In the genomic region with DNA sequence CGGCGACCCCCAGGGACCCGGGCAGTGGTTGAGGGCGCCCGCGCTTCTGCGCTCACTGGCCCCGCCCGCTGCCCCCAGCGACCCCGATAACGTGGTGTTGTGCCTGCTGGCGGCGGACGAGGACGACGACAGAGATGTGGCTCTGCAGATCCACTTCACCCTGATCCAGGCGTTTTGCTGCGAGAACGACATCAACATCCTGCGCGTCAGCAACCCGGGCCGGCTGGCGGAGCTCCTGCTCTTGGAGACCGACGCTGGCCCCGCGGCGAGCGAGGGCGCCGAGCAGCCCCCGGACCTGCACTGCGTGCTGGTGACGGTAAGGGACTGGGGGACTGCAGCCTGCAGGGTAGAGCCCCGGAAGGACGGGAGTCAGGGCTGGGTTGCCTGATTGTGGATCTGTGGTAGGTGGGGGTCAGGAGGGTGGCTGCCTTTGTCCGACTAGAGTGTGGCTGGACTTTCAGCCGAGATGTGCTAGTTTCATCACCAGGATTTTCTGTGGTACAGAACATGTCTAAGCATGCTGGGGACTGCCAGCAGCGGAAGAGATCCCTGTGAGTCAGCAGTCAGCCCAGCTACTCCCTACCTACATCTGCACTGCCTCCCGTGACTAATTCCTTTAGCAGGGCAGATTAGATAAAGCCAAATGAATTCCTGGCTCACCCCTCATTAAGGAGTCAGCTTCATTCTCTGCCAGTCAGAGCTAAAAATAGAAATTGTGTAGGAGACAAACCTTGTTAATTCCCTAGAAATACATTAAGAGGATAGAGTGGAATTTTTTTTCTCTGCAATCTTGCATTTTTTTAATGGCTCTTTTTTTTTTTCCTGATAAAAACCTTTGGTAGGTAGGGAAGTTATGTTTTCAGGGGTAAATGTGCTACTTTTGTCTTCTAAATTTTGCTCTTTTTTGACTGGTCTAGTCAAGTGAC, we compare ENCODE assay signal across 8 cellular contexts. TPM values are rescaled to one million over a fixed set of nuclear protein-coding genes. Genes with fewer than 3 reads are reported as not detected.
A peak's percentile ranks its signal among the peaks of the same experiment; 100 is the strongest.
DNase-seq lines count a peak whose midpoint lies in the region; ATAC-seq and TF ChIP-seq lines count a peak whose summit lies in the region.

No MANE protein-coding gene starts in this region.

- H3K9me3 Mint-ChIP-seq in HFFc6, result no peaks in the 10 kb centered on the region
- no peaks in the 10 kb centered on the region for H3K9me3 Mint-ChIP-seq in activated naive CD8-positive, alpha-beta T cell treated with anti-CD3 and anti-CD28 coated beads for 36 hours

- no peaks in the 10 kb centered on the region for H3K9me3 ChIP-seq in ovary

- peak overlapping the region; percentile 83 for H3K27ac Mint-ChIP-seq in HFFc6
- peak overlapping the region; percentile 93 for H3K27ac Mint-ChIP-seq in activated naive CD8-positive, alpha-beta T cell treated with anti-CD3 and anti-CD28 coated beads for 36 hours

- peak; percentile 78 for DNase-seq in GM06990 (ENCODE audit: extremely low read depth, insufficient read length)
- peak; percentile 99 for DNase-seq in HFFc6
- peak; percentile 70 for DNase-seq in NAMALWA (ENCODE audit: low spot score)
- DNase-seq in SKM-1 (lab: John Stamatoyannopoulos, UW; ENCODE audit: unreplicated experiment), result peak; percentile 94
- DNase-seq in activated naive CD8-positive, alpha-beta T cell treated with anti-CD3 and anti-CD28 coated beads for 36 hours, result peak; percentile 67
- peak; percentile 82 for DNase-seq in Right ventricle myocardium superior
- DNase-seq in ovary, result peak; percentile 60 to 78 (median 71)

- intact Hi-C loops in Right ventricle myocardium superior (cut with DNase I) (loop anchor here (5.0 kb wide), 2 partner anchors 71 to 124 kb away; no protein-coding TSS in a partner anchor), ovary (cut with DNase I) (loop anchor here in 3 of 4 donors (5.0 to 10.0 kb wide), 5 partner anchors 61 to 152 kb away; no protein-coding TSS in a partner anchor)

- TF ChIP-seq POLR2A in ovary (IDR thresholded peaks at IDR 0.05), result peak; percentile 13

- TF ChIP-seq CTCF in GM06990 (IDR thresholded peaks at IDR 0.05; ENCODE audit: insufficient read depth, low read length, poor library complexity, severe bottlenecking), result no peak
- no peak for TF ChIP-seq CTCF in HFFc6 (IDR thresholded peaks at IDR 0.05)
- no peak for TF ChIP-seq CTCF in ovary (IDR thresholded peaks at IDR 0.05)

- WGBS in ovary, 3 donors, result 0 to 1% (median 0%) methylated on average over 26 to 42 of the region's 42 CpGs
- under 1% methylated on average over 42 of the region's 42 CpGs for WGBS in urinary bladder

- H3K27me3 ChIP-seq in GM06990 (replicated peaks; ENCODE audit: control insufficient read depth, insufficient read depth, low read length) (no peaks in the 10 kb centered on the region), ovary (no peaks in the 10 kb centered on the region)

- H3K36me3 ChIP-seq in GM06990 (ENCODE audit: control insufficient read depth, insufficient read depth, low read length) (peaks cover 7% of the 10 kb centered on the region), ovary (no peaks in the 10 kb centered on the region), urinary bladder (ENCODE audit: insufficient read depth) (peaks cover 2% of the 10 kb centered on the region)

- H3K36me3 Mint-ChIP-seq in HFFc6 (ENCODE audit: low read depth), result peaks cover 30% of the 10 kb centered on the region
- H3K36me3 Mint-ChIP-seq in activated naive CD8-positive, alpha-beta T cell treated with anti-CD3 and anti-CD28 coated beads for 36 hours, result peaks cover 19% of the 10 kb centered on the region

- TF ChIP-seq EP300 in ovary (IDR thresholded peaks at IDR 0.05), result no peak

- peaks cover 8% of the 10 kb centered on the region for H3K4me1 ChIP-seq in ovary (ENCODE audit: insufficient read depth)
- no peaks in the 10 kb centered on the region for H3K4me1 ChIP-seq in urinary bladder (ENCODE audit: insufficient read depth)

- H3K27ac ChIP-seq in ovary (peak overlapping the region; percentile 84 to 88), urinary bladder (ENCODE audit: low read depth) (peak overlapping the region; percentile 98)

- peak overlapping the region; percentile 87 for H3K4me3 Mint-ChIP-seq in HFFc6
- H3K4me3 Mint-ChIP-seq in activated naive CD8-positive, alpha-beta T cell treated with anti-CD3 and anti-CD28 coated beads for 36 hours, result peak overlapping the region; percentile 94

- peak overlapping the region; percentile 94 for H3K4me3 ChIP-seq in GM06990 (replicated peaks; ENCODE audit: low read depth, low read length)
- peak overlapping the region; percentile 90 for H3K4me3 ChIP-seq in ovary
- peak overlapping the region; percentile 72 for H3K4me3 ChIP-seq in urinary bladder (ENCODE audit: low read depth, low read length)

- peaks cover 52% of the 10 kb centered on the region for H3K4me1 Mint-ChIP-seq in HFFc6 (ENCODE audit: low read depth)
- H3K4me1 Mint-ChIP-seq in activated naive CD8-positive, alpha-beta T cell treated with anti-CD3 and anti-CD28 coated beads for 36 hours, result peaks cover 40% of the 10 kb centered on the region

- peaks cover 8% of the 10 kb centered on the region for H3K27me3 Mint-ChIP-seq in HFFc6 (ENCODE audit: insufficient read depth)
- no peaks in the 10 kb centered on the region for H3K27me3 Mint-ChIP-seq in activated naive CD8-positive, alpha-beta T cell treated with anti-CD3 and anti-CD28 coated beads for 36 hours

- peak; percentile 73 for ATAC-seq in Right ventricle myocardium superior (ENCODE audit: poor library complexity)

RNA-seq across cellular contexts. Expression of a gene that starts 1.5 kb away (rescaled TPM):
- 10 to 100 TPM; 80.3 to 93.2 (median 83.8) TPM for total RNA-seq in HFFc6 (2021; fragmentation: NEBNext Ultra II Directional; extraction: Animal tissue kit (Norgen Biotek cat#: 25700))
- 10 to 100 TPM; 20.4 to 20.7 TPM for total RNA-seq in activated naive CD8-positive, alpha-beta T cell treated with anti-CD3 and anti-CD28 coated beads for 36 hours
- 48.1 TPM for total RNA-seq in Right ventricle myocardium superior
- total RNA-seq in ovary, result 100 to 1,000 TPM in 1 of 7 donors, 10 to 100 TPM in 6; 22.1 to 132 (median 36.2) TPM
- 100 to 1,000 TPM in 1 of 2 donors, 10 to 100 TPM in 1; 49.2 to 103 TPM for polyA plus RNA-seq in ovary
- 7.2 TPM for total RNA-seq in urinary bladder
- 38.5 TPM for polyA plus RNA-seq in urinary bladder

Comparison
In these comparisons a context has a peak if more than half of its experiments do, and no peak if none do; other contexts are left out.
1. Peak in every context shown above with its lines: DNase-seq, ATAC-seq, H3K4me3 ChIP-seq and H3K27ac ChIP-seq.